ENCODE assay signal across 12 cellular contexts in the genomic region with DNA sequence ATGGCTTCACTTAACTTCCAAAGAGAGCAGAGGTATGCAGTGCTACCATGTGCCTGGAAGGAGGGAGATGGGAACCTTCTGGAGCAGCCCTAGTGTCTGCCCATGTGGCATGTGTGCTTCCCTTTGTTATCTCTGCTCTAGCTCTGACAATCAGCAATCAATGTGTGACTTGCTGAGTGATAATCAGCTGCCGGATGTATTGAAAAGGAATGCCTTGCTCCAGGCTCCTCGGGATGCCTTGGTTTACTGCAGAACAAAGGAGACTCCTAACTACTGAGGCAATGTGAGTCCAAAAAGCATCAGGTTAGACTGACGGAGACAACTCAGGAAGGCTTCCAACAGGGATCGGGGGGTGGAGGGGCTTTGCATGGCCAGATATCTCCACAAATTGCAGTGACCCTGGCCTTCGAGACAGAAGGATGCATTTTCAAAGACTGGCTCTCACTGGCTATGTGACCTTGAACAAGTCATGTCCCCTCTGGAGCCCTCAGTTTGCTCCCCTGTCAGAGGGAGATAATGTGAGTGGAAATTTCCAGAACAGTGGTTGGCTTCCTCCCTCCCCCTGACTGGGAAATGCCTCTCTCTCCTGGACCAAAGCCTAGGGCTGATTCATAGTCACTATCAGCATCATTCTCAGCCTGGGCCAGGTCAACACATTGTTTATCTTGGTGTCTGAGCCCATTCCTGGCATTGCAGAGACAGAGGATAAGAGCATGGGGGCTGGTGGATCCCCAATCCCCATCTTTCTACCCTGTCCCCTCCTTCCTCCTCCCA. TPM values are rescaled to one million over a fixed set of nuclear protein-coding genes. Genes with fewer than 3 reads are reported as not detected.
DNase-seq lines count a peak whose midpoint lies in the region; ATAC-seq, FAIRE-seq and TF ChIP-seq lines count a peak whose summit lies in the region.
"Had no signal": no experiment of that assay in that cellular context is flagged by ENCODE, and none has a peak within 500 bp of the region (broad histone marks: within the 10 kb centered on the region; RNA-seq: fewer than 3 reads in every experiment).

No MANE protein-coding gene starts in this region.

- H3K27ac ChIP-seq in HUES48 (ENCODE audit: low read depth, low read length) (peak overlapping the region; percentile 23), right lobe of liver (no peak overlapping the region), tibial artery (peak overlapping the region; percentile 64 to 68)
- H3K27ac ChIP-seq: HL-60 had no signal

- H3K4me3 ChIP-seq in HUES48 (ENCODE audit: low read depth, low read length) (no peak overlapping the region), right lobe of liver (no peak overlapping the region), tibial artery (no peak overlapping the region)

- intact Hi-C loops in right lobe of liver (cut with DNase I), result no loop called here
- intact Hi-C loops in tibial artery (cut with DNase I; ENCODE audit: low total_unique reads), result no loop called here

- TF ChIP-seq CTCF in right lobe of liver (IDR thresholded peaks at IDR 0.05), result no peak
- no peak for TF ChIP-seq CTCF in tibial artery (IDR thresholded peaks at IDR 0.05)

- H3K9me3 ChIP-seq in HUES48 (ENCODE audit: control insufficient read depth, insufficient read depth, low read length) (0 out of 2 replicates have a peak, but pooled peaks cover 3% of the 10 kb centered on the region), right lobe of liver (no peaks in the 10 kb centered on the region), tibial artery (peaks cover 0 to 7% (median 0%) of the 10 kb centered on the region in 3 donors)

- H3K9ac ChIP-seq in HUES48 (ENCODE audit: low read depth, low read length), result no peak overlapping the region

- H3K4me1 ChIP-seq in HUES48 (ENCODE audit: control insufficient read depth, insufficient read depth, low read length) (no peaks in the 10 kb centered on the region), right lobe of liver (no peaks in the 10 kb centered on the region), tibial artery (peaks cover 0 to 20% (median 13%) of the 10 kb centered on the region in 4 donors)

- no peaks in the 10 kb centered on the region for H3K36me3 ChIP-seq in HUES48 (ENCODE audit: control insufficient read depth, insufficient read depth, low read length)
- H3K36me3 ChIP-seq in right lobe of liver, result no peaks in the 10 kb centered on the region
- H3K36me3 ChIP-seq in tibial artery, result no peaks in the 10 kb centered on the region

- peak; percentile 90 to 95 for DNase-seq in dermis microvascular lymphatic vessel endothelial cell (ENCODE audit: low read depth in 2 of 2)
- no peak for DNase-seq in right lobe of liver
- DNase-seq in tibial artery, result peak; percentile 83 to 84
- no peak for DNase-seq in GM12891 (ENCODE audit: insufficient read length, low spot score)
- no peak for DNase-seq in effector CD4-positive, alpha-beta T cell
- no peak for DNase-seq in GM19239 (ENCODE audit: insufficient read length, low spot score)
- no peak for DNase-seq in stimulated activated naive CD4-positive, alpha-beta T cell (lab: John Stamatoyannopoulos, UW)
- DNase-seq: activated B cell treated with CpG ODN at 0.5 μM for 24 hours had no signal

- peak; percentile 68 to 95 (median 78) for ATAC-seq in right lobe of liver

- WGBS in right lobe of liver (ENCODE audit: insufficient coverage, low coverage, low lambda C conversion rate, missing lambda C conversion rate), result 20% methylated on average over 3 of the region's 5 CpGs

- no peak for TF ChIP-seq POLR2A in right lobe of liver (IDR thresholded peaks at IDR 0.05)
- TF ChIP-seq POLR2A in GM12891 (IDR thresholded peaks at IDR 0.05; ENCODE audit: low read depth, low read length), result no peak

- no peaks in the 10 kb centered on the region for H3K27me3 ChIP-seq in HUES48 (ENCODE audit: control insufficient read depth, insufficient read depth, low read length)
- no peaks in the 10 kb centered on the region for H3K27me3 ChIP-seq in right lobe of liver
- H3K27me3 ChIP-seq in tibial artery, result no peaks in the 10 kb centered on the region

- no peak for FAIRE-seq in GM12891 (lab: Jason Lieb, UNC)
- no peak for FAIRE-seq in GM19239 (lab: Jason Lieb, UNC)
- FAIRE-seq: keratinocyte had no signal

TF ChIP-seq in GM12891, 5 proteins besides CTCF, POLR2A, EP300 and RAD21:
- TF ChIP-seq TAF1 (IDR thresholded peaks at IDR 0.05; ENCODE audit: low read depth, low read length), result no peak
- TF ChIP-seq POU2F2 (IDR thresholded peaks at IDR 0.05; ENCODE audit: low read depth, low read length), result no peak
- no peak for TF ChIP-seq POLR2AphosphoS5 (IDR thresholded peaks at IDR 0.05; ENCODE audit: low read depth, low read length)
- TF ChIP-seq SPI1 (IDR thresholded peaks at IDR 0.05; ENCODE audit: low read depth, low read length), result no peak
- no peak for TF ChIP-seq PAX5 (IDR thresholded peaks at IDR 0.05; ENCODE audit: insufficient read depth, low read length, severe bottlenecking)
TF ChIP-seq in GM12891: peak in this region for 0.

RNA-seq across cellular contexts. Expression of a gene that starts 35.8 kb away (rescaled TPM):
- total RNA-seq in dermis microvascular lymphatic vessel endothelial cell (0.77 and 2.9 TPM in 2 replicates), right lobe of liver (under 1 TPM; 0.18 to 0.68 (median 0.41) TPM)
- polyA plus RNA-seq in GM12891 (2012; ENCODE audit: low read depth, missing spikeins), result not detected
- total RNA-seq: NCI-H460 had no signal

Comparison
In these comparisons a context has a peak if more than half of its experiments do, and no peak if none do; other contexts are left out.
1. H3K27ac ChIP-seq: peak in HUES48 (single experiment) and tibial artery (2 of 2); none in right lobe of liver (0 of 3).
2. DNase-seq: peak in dermis microvascular lymphatic vessel endothelial cell (2 of 2) and tibial artery (2 of 2); none in right lobe of liver (0 of 3), GM12891 (single experiment), effector CD4-positive, alpha-beta T cell (single experiment), GM19239 (single experiment) and stimulated activated naive CD4-positive, alpha-beta T cell (0 of 6).